ENCODE assay signal across 9 cellular contexts in the genomic region with DNA sequence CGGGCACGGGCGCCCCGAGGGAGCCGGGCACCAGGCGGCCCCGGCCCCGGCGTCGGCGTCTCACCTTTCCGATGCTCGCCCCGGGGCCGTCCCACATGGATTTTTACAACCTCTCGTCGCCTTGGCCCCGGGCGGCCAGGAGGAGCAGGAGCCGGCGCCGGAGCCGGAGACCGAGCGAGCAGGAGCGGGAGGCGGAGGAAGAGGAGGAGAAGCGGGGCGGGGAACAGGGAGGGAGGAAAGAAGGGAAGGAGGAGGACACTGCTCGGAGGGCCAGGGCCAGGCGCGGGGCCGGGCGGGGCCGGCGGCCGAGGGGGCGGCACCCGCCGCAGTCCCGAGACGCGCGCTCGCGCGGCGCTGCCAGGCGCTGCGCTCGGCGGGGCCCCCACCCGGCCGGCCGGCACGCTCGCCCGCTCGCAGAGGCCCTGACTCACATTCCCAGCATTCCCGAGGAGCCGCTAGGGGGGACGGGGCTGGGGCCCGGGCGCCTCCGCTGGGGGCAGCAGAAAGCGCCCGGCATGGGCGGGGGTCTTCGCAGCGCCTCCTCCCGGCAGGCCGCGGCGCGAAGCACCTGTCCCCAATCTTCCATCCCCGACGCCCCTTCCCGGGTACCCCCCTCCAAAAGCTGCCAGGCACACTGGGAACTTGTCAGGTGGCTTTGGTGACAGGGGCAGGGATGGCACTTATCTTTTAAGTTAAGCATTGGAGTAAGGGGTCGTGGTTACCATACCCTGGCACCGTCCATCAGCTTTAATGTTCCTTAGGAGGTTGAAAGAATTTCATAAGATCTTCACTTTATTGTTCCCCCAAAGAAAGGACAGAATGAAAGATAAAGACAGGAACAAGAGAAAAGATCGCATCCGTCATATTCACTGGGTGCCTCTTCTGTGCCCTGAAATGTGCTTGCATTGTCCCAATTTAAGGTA. TPM values are rescaled to one million over a fixed set of nuclear protein-coding genes. Genes with fewer than 3 reads are reported as not detected.
DNase-seq lines count a peak whose midpoint lies in the region; ATAC-seq and TF ChIP-seq lines count a peak whose summit lies in the region.
"Had no signal": no experiment of that assay in that cellular context is flagged by ENCODE, and none has a peak within 500 bp of the region (broad histone marks: within the 10 kb centered on the region; RNA-seq: fewer than 3 reads in every experiment).

Gene ERC2 (minus strand): TSS at position 284 of the 923 bp plus-strand sequence.

- H3K9me3 Mint-ChIP-seq in activated naive CD4-positive, alpha-beta T cell treated with anti-CD3 and anti-CD28 coated beads for 36 hours = no peaks in the 10 kb centered on the region
- no peaks in the 10 kb centered on the region for H3K9me3 Mint-ChIP-seq in endodermal cell
- H3K9me3 Mint-ChIP-seq: dendritic cell treated with granulocyte-macrophage colony-stimulating factor and Interleukin-4, amounts not matched to agents 40 ng/mL and 50 ng/mL, for 4 days had no signal

- H3K27ac Mint-ChIP-seq in activated naive CD4-positive, alpha-beta T cell treated with anti-CD3 and anti-CD28 coated beads for 36 hours = no peak within 1 kb of the TSS
- H3K27ac Mint-ChIP-seq in endodermal cell = peak within 1 kb of the TSS; percentile 84
- H3K27ac Mint-ChIP-seq: dendritic cell treated with granulocyte-macrophage colony-stimulating factor and Interleukin-4, amounts not matched to agents 40 ng/mL and 50 ng/mL, for 4 days had no signal

- no peaks in the 10 kb centered on the region for H3K79me1 ChIP-seq in mesenchymal stem cell (replicated peaks; ENCODE audit: low read length, poor library complexity, severe bottlenecking)

- no peak within 1 kb of the TSS for H3K4ac ChIP-seq in mesenchymal stem cell (ENCODE audit: low read depth in 1 of 2, low read length in 2 of 2)

- no peak for ATAC-seq in HG02870 (IDR thresholded peaks at IDR 0.05; ENCODE audit: unreplicated experiment)

- H2AFZ ChIP-seq in mesenchymal stem cell (ENCODE audit: low read depth, low read length) = no peak within 1 kb of the TSS

- TF ChIP-seq POLR2A in thyroid gland (IDR thresholded peaks at IDR 0.05) = no peak

- H3K27ac ChIP-seq in RWPE1 (no peak within 1 kb of the TSS), endodermal cell (ENCODE audit: low read depth, low read length) (no peak within 1 kb of the TSS), mesenchymal stem cell (ENCODE audit: low read length, poor library complexity, severe bottlenecking) (no peak within 1 kb of the TSS), thyroid gland (no peak within 1 kb of the TSS)

- H3K9me3 ChIP-seq in endodermal cell (ENCODE audit: control insufficient read depth, low read length) (no peaks in the 10 kb centered on the region), mesenchymal stem cell (ENCODE audit: control insufficient read depth, low read length) (no peaks in the 10 kb centered on the region), thyroid gland (no peaks in the 10 kb centered on the region)

- peak within 1 kb of the TSS; percentile 58 for H3K9ac ChIP-seq in endodermal cell (ENCODE audit: extremely low read depth, low read length, poor library complexity, severe bottlenecking)
- no peak within 1 kb of the TSS for H3K9ac ChIP-seq in mesenchymal stem cell (ENCODE audit: low read length)

- peak within 1 kb of the TSS; percentile 99 for H3K4me2 ChIP-seq in mesenchymal stem cell (ENCODE audit: low read length, poor library complexity, severe bottlenecking)

- H3K4me3 Mint-ChIP-seq in activated naive CD4-positive, alpha-beta T cell treated with anti-CD3 and anti-CD28 coated beads for 36 hours = peak within 1 kb of the TSS; percentile 76
- peak within 1 kb of the TSS; percentile 75 for H3K4me3 Mint-ChIP-seq in endodermal cell
- H3K4me3 Mint-ChIP-seq: dendritic cell treated with granulocyte-macrophage colony-stimulating factor and Interleukin-4, amounts not matched to agents 40 ng/mL and 50 ng/mL, for 4 days had no signal

- no peaks in the 10 kb centered on the region for H3K36me3 Mint-ChIP-seq in activated naive CD4-positive, alpha-beta T cell treated with anti-CD3 and anti-CD28 coated beads for 36 hours (ENCODE audit: low read depth)
- no peaks in the 10 kb centered on the region for H3K36me3 Mint-ChIP-seq in endodermal cell (ENCODE audit: low read depth)

- DNase-seq in activated naive CD4-positive, alpha-beta T cell treated with anti-CD3 and anti-CD28 coated beads for 36 hours = peak; percentile 5
- DNase-seq in activated naive CD4-positive, alpha-beta T cell treated with Interleukin-2 at 50 U/mL for 16 hours = no peak
- peak; percentile 3 for DNase-seq in RWPE1 (ENCODE audit: low spot score)
- DNase-seq in endodermal cell = peak; percentile 97
- DNase-seq in mesenchymal stem cell = peak; percentile 29
- DNase-seq in thyroid gland = peak; percentile 64 to 72
- no peak for DNase-seq in GDM1 (lab: John Stamatoyannopoulos, UW)

- H3K27me3 ChIP-seq in endodermal cell (ENCODE audit: control insufficient read depth, insufficient read depth, low read length, poor library complexity, severe bottlenecking) (no peaks in the 10 kb centered on the region), mesenchymal stem cell (ENCODE audit: control insufficient read depth in 1 of 2, insufficient read depth in 1 of 2, low read length in 2 of 2) (peaks cover 4 to 43% of the 10 kb centered on the region in 2 experiments), thyroid gland (no peaks in the 10 kb centered on the region)

- H2BK120ac ChIP-seq in mesenchymal stem cell (ENCODE audit: low read depth, low read length) = no peak within 1 kb of the TSS

- intact Hi-C loops in activated naive CD4-positive, alpha-beta T cell treated with anti-CD3 and anti-CD28 coated beads for 36 hours (cut with micrococcal nuclease) = no loop called here
- intact Hi-C loops in thyroid gland (cut with DNase I) = no loop called here

- peaks cover 10% of the 10 kb centered on the region for H3K4me1 Mint-ChIP-seq in activated naive CD4-positive, alpha-beta T cell treated with anti-CD3 and anti-CD28 coated beads for 36 hours (ENCODE audit: low read depth)
- peaks cover 3% of the 10 kb centered on the region for H3K4me1 Mint-ChIP-seq in endodermal cell

- H2BK15ac ChIP-seq in mesenchymal stem cell (ENCODE audit: low read depth, poor library complexity, severe bottlenecking) = no peak within 1 kb of the TSS

- H3K4me1 ChIP-seq in endodermal cell (ENCODE audit: control insufficient read depth, insufficient read depth, low read length) (no peaks in the 10 kb centered on the region), mesenchymal stem cell (ENCODE audit: control insufficient read depth, insufficient read depth, low read depth, low read length) (peaks cover 8% of the 10 kb centered on the region), thyroid gland (no peaks in the 10 kb centered on the region)

- POLR2A ChIA-PET in RWPE1 (lab: Yijun Ruan, JAX; ENCODE audit: low non-redundant PET) = no interaction called here

- H3K36me3 ChIP-seq in endodermal cell (ENCODE audit: control insufficient read depth, insufficient read depth, low read length) = no peaks in the 10 kb centered on the region
- no peaks in the 10 kb centered on the region for H3K36me3 ChIP-seq in mesenchymal stem cell (ENCODE audit: control insufficient read depth in 1 of 2, insufficient read depth in 2 of 2, low read depth in 1 of 2, low read length in 2 of 2)
- no peaks in the 10 kb centered on the region for H3K36me3 ChIP-seq in thyroid gland

- H3K4me3 ChIP-seq in endodermal cell (ENCODE audit: low read length) = peak within 1 kb of the TSS; percentile 96
- H3K4me3 ChIP-seq in mesenchymal stem cell (ENCODE audit: insufficient read depth in 1 of 2, low read depth in 1 of 2, low read length in 2 of 2) = peak within 1 kb of the TSS; percentile 65 to 70
- H3K4me3 ChIP-seq in thyroid gland (replicated peaks in 1 of 3) = peak within 1 kb of the TSS in 2 of 3 donors; percentile 34 to 37

- H3K23ac ChIP-seq in mesenchymal stem cell (ENCODE audit: low read length in 2 of 2) = no peak within 1 kb of the TSS

- no peak within 1 kb of the TSS for H4K8ac ChIP-seq in mesenchymal stem cell (ENCODE audit: low read length)

- no peak within 1 kb of the TSS for H2BK5ac ChIP-seq in mesenchymal stem cell (ENCODE audit: low read depth, low read length, poor library complexity, severe bottlenecking)

- H3K14ac ChIP-seq in mesenchymal stem cell (ENCODE audit: low read length in 2 of 2) = no peak within 1 kb of the TSS

- no peak within 1 kb of the TSS for H2BK12ac ChIP-seq in mesenchymal stem cell (ENCODE audit: low read length in 2 of 2)

- no peak within 1 kb of the TSS for H3K18ac ChIP-seq in mesenchymal stem cell (ENCODE audit: low read depth in 1 of 2, low read length in 2 of 2)

- peaks cover 52% of the 10 kb centered on the region for H3K27me3 Mint-ChIP-seq in activated naive CD4-positive, alpha-beta T cell treated with anti-CD3 and anti-CD28 coated beads for 36 hours (ENCODE audit: low read depth)
- peaks cover 3% of the 10 kb centered on the region for H3K27me3 Mint-ChIP-seq in endodermal cell (ENCODE audit: insufficient read depth)

- H4K91ac ChIP-seq in mesenchymal stem cell (ENCODE audit: low read length) = no peak within 1 kb of the TSS

- 5 to 8% methylated on average over 14 to 82 of the region's 82 CpGs for WGBS in endodermal cell (ENCODE audit: insufficient coverage in 1 of 2, insufficient read length in 1 of 2), 2 experiments
- 6% methylated on average over 47 of the region's 82 CpGs for WGBS in mesenchymal stem cell
- 5 to 6% methylated on average over 37 to 49 of the region's 82 CpGs for WGBS in thyroid gland, 2 donors

- H2AK5ac ChIP-seq in mesenchymal stem cell (ENCODE audit: low read length, severe bottlenecking) = no peak within 1 kb of the TSS

- TF ChIP-seq CTCF in RWPE1 (conservative IDR thresholded peaks at IDR 0.05; ENCODE audit: low read depth) = no peak
- TF ChIP-seq CTCF in endodermal cell (conservative IDR thresholded peaks at IDR 0.05) = peak; percentile 90
- TF ChIP-seq CTCF in thyroid gland (IDR thresholded peaks at IDR 0.05) = peak in 2 of 6 experiments; percentile 14 to 22

- CTCF ChIA-PET in activated naive CD4-positive, alpha-beta T cell treated with anti-CD3 and anti-CD28 coated beads for 36 hours (lab: Charles Lee) = interaction anchor here (0.6 kb wide), 1 partner anchor 7 kb away, joined by 3 read pairs; no protein-coding TSS in a partner anchor
- CTCF ChIA-PET in RWPE1 (lab: Yijun Ruan, JAX) = no interaction called here

RNA-seq across cellular contexts. Expression of gene ERC2, which starts in this region (rescaled TPM):
- under 1 TPM in 1 of 2 experiments, not detected in 1; 0.12 TPM for total RNA-seq in activated naive CD4-positive, alpha-beta T cell treated with anti-CD3 and anti-CD28 coated beads for 36 hours
- total RNA-seq in endodermal cell (10 to 100 TPM; 16.1 to 22.8 TPM), thyroid gland (1 to 10 TPM; 5.3 to 8.8 (median 7.8) TPM)
- polyA plus RNA-seq in endodermal cell (2013, experiment 1 of 2) = 8.2 TPM
- 9.3 TPM for polyA plus RNA-seq in endodermal cell (2013, experiment 2 of 2)
- polyA plus RNA-seq in mesenchymal stem cell (2013, experiment 1 of 2) = 0.17 TPM
- polyA plus RNA-seq in mesenchymal stem cell (2013, experiment 2 of 2) = 0.38 TPM

Comparison
In these comparisons a context has a peak if more than half of its experiments do, and no peak if none do; other contexts are left out.
1. RNA of gene ERC2 (total RNA-seq): 16.1 to 22.8 TPM in endodermal cell and 5.3 to 8.8 TPM in thyroid gland; 0.12 TPM in activated naive CD4-positive, alpha-beta T cell treated with anti-CD3 and anti-CD28 coated beads for 36 hours; every median in the first group is over 4 times any median in the second.
2. Peak in DNase-seq in activated naive CD4-positive, alpha-beta T cell treated with anti-CD3 and anti-CD28 coated beads for 36 hours; RNA of the gene not detected or under 1 TPM.
3. DNase-seq: peak in RWPE1 (single experiment), endodermal cell (single experiment), mesenchymal stem cell (single experiment) and thyroid gland (2 of 2); none in activated naive CD4-positive, alpha-beta T cell treated with Interleukin-2 at 50 U/mL for 16 hours (single experiment) and GDM1 (single experiment).
4. H3K4me3 ChIP-seq: peak in every context shown above with its lines; median percentile 96 in endodermal cell; 68 in mesenchymal stem cell; 36 in thyroid gland.